In genomic region chr13:70330697-70331361, GRCh38 we compare ENCODE assay signal across 26 cellular contexts.
"Had no signal": no experiment of that assay in that cellular context is flagged by ENCODE, and none has a peak within 500 bp of the region (broad histone marks: within the 10 kb centered on the region; RNA-seq: fewer than 3 reads in every experiment).

No MANE protein-coding gene starts in this region.

- H3K27ac ChIP-seq: coronary artery, dorsolateral prefrontal cortex, epithelial cell of prostate, esophagus squamous epithelium, gastrocnemius medialis, heart right ventricle, left lung, lower lobe of right lung had no signal

- H3K9me3 ChIP-seq: esophagus squamous epithelium, gastrocnemius medialis, heart right ventricle, left lung, lower lobe of right lung, mucosa of descending colon had no signal

- FAIRE-seq: colon, endothelial cell of umbilical vein, islet of Langerhans, keratinocyte had no signal

- H3K4me3 ChIP-seq: coronary artery, dorsolateral prefrontal cortex, esophagus squamous epithelium, gastrocnemius medialis, heart right ventricle, left lung, lower lobe of right lung, mucosa of descending colon had no signal

- H3K27me3 ChIP-seq: esophagus squamous epithelium, gastrocnemius medialis, heart right ventricle, left lung had no signal

- H3K36me3 ChIP-seq: esophagus squamous epithelium, gastrocnemius medialis, heart right ventricle, left lung, lower lobe of right lung had no signal

- DNase-seq: dermis blood vessel endothelial cell; dorsolateral prefrontal cortex; effector CD4-positive, alpha-beta T cell; effector memory CD4-positive, alpha-beta T cell; erythroblast; esophagus squamous epithelium; foreskin fibroblast; foreskin melanocyte; gastrocnemius medialis; glutamatergic neuron; head of caudate nucleus; heart right ventricle; hippocampal formation; left cardiac atrium; left lung; left ventricle myocardium superior; lower lobe of right lung; mesenchymal stem cell; mucosa of descending colon had no signal

- H3K4me1 ChIP-seq: esophagus squamous epithelium, gastrocnemius medialis, heart right ventricle, left lung, lower lobe of right lung had no signal

- ATAC-seq: esophagus mucosa, gastrocnemius medialis, heart right ventricle, left cardiac atrium, left lung, left ventricle myocardium superior, lower lobe of right lung, mucosa of descending colon had no signal
